1 cellular context compared by ENCODE assay signal in the genomic region with DNA sequence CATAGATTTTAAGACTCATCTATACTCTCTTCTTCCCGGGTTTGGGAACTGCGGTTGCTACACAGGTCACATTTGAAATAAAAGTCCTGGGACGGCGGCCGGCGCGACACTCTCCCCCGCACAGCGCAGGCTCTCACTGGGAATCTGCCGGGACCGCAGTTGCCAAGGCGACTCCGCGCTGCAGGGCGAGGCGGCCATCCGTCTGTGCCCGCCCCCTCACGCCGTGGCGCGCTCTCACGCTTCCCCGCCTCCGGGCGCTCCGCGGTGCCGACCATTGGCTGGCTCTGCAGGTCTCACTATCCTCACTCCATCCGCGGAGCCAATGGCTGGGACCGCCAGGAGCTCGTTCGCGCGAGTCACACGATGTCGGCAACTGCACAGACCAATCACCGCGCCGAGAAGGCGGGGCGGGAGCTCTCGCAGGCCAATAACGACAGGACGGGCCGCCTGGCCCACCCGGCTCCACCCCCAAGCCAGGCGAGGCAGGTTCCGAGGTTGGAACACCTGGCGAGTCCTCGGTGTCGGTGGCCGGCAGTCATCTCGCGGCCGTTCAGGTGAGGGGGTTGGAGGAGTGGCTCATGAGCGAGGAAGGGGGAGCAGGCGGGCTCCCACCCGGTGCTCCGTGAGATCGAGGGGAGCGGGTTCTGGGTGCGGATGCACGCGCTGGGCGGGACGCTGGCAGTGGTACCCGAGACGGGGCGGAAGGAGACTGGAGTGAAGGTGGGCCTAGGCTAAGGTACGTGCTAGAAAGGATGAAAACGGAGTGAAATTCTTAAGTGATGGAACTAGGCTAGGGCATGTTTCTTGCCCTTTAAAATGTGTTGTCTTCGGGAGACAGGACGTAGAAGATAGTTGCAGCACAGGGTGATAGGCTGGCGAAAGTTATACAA.
TF ChIP-seq lines count a peak whose summit lies in the region.

A gene (plus strand): TSS at position 459 of the 890 bp plus-strand sequence. CDS start 5,702 bp downstream, outside the sequence.

TF ChIP-seq in H1, 55 proteins besides CTCF, POLR2A, EP300 and RAD21 (continued from another document):
- TF ChIP-seq, protein P1, sequence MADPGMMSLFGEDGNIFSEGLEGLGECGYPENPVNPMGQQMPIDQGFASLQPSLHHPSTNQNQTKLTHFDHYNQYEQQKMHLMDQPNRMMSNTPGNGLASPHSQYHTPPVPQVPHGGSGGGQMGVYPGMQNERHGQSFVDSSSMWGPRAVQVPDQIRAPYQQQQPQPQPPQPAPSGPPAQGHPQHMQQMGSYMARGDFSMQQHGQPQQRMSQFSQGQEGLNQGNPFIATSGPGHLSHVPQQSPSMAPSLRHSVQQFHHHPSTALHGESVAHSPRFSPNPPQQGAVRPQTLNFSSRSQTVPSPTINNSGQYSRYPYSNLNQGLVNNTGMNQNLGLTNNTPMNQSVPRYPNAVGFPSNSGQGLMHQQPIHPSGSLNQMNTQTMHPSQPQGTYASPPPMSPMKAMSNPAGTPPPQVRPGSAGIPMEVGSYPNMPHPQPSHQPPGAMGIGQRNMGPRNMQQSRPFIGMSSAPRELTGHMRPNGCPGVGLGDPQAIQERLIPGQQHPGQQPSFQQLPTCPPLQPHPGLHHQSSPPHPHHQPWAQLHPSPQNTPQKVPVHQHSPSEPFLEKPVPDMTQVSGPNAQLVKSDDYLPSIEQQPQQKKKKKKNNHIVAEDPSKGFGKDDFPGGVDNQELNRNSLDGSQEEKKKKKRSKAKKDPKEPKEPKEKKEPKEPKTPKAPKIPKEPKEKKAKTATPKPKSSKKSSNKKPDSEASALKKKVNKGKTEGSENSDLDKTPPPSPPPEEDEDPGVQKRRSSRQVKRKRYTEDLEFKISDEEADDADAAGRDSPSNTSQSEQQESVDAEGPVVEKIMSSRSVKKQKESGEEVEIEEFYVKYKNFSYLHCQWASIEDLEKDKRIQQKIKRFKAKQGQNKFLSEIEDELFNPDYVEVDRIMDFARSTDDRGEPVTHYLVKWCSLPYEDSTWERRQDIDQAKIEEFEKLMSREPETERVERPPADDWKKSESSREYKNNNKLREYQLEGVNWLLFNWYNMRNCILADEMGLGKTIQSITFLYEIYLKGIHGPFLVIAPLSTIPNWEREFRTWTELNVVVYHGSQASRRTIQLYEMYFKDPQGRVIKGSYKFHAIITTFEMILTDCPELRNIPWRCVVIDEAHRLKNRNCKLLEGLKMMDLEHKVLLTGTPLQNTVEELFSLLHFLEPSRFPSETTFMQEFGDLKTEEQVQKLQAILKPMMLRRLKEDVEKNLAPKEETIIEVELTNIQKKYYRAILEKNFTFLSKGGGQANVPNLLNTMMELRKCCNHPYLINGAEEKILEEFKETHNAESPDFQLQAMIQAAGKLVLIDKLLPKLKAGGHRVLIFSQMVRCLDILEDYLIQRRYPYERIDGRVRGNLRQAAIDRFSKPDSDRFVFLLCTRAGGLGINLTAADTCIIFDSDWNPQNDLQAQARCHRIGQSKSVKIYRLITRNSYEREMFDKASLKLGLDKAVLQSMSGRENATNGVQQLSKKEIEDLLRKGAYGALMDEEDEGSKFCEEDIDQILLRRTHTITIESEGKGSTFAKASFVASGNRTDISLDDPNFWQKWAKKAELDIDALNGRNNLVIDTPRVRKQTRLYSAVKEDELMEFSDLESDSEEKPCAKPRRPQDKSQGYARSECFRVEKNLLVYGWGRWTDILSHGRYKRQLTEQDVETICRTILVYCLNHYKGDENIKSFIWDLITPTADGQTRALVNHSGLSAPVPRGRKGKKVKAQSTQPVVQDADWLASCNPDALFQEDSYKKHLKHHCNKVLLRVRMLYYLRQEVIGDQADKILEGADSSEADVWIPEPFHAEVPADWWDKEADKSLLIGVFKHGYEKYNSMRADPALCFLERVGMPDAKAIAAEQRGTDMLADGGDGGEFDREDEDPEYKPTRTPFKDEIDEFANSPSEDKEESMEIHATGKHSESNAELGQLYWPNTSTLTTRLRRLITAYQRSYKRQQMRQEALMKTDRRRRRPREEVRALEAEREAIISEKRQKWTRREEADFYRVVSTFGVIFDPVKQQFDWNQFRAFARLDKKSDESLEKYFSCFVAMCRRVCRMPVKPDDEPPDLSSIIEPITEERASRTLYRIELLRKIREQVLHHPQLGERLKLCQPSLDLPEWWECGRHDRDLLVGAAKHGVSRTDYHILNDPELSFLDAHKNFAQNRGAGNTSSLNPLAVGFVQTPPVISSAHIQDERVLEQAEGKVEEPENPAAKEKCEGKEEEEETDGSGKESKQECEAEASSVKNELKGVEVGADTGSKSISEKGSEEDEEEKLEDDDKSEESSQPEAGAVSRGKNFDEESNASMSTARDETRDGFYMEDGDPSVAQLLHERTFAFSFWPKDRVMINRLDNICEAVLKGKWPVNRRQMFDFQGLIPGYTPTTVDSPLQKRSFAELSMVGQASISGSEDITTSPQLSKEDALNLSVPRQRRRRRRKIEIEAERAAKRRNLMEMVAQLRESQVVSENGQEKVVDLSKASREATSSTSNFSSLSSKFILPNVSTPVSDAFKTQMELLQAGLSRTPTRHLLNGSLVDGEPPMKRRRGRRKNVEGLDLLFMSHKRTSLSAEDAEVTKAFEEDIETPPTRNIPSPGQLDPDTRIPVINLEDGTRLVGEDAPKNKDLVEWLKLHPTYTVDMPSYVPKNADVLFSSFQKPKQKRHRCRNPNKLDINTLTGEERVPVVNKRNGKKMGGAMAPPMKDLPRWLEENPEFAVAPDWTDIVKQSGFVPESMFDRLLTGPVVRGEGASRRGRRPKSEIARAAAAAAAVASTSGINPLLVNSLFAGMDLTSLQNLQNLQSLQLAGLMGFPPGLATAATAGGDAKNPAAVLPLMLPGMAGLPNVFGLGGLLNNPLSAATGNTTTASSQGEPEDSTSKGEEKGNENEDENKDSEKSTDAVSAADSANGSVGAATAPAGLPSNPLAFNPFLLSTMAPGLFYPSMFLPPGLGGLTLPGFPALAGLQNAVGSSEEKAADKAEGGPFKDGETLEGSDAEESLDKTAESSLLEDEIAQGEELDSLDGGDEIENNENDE (IDR thresholded peaks at IDR 0.05; ENCODE audit: insufficient replicate concordance, low read length) = no peak
